14 cellular contexts compared by ENCODE assay signal in genomic region chr5:120848883-120849282, GRCh38.
"Had no signal": no experiment of that assay in that cellular context is flagged by ENCODE, and none has a peak within 500 bp of the region (broad histone marks: within the 10 kb centered on the region; RNA-seq: fewer than 3 reads in every experiment).

No MANE protein-coding gene starts in this region.

- H3K4me1 ChIP-seq: pancreas, thyroid gland had no signal

- H3K27me3 Mint-ChIP-seq: activated naive CD4-positive, alpha-beta T cell treated with anti-CD3 and anti-CD28 coated beads, Interleukin-2, amount 10 ng/mL, durations not matched to agents 7 days and 5 days; activated T-helper 17 cell treated with anti-CD3 and anti-CD28 coated beads, Interleukin-2, amount 50 U/mL, for 72 hours; naive B cell; stimulated activated memory B cell treated with anti-CD40 and anti-IgM and Interleukin-4, amounts not matched to agents 10 μg/mL and 1 μg/mL and 100 μg/mL, for 72 hours had no signal

- H3K36me3 Mint-ChIP-seq: activated naive CD4-positive, alpha-beta T cell treated with anti-CD3 and anti-CD28 coated beads, Interleukin-2, amount 10 ng/mL, durations not matched to agents 7 days and 5 days; naive B cell; stimulated activated memory B cell treated with anti-CD40 and anti-IgM and Interleukin-4, amounts not matched to agents 10 μg/mL and 1 μg/mL and 100 μg/mL, for 72 hours had no signal

- H3K9me3 Mint-ChIP-seq: activated naive CD4-positive, alpha-beta T cell treated with anti-CD3 and anti-CD28 coated beads, Interleukin-2, amount 10 ng/mL, durations not matched to agents 7 days and 5 days had no signal

- H3K4me1 Mint-ChIP-seq: activated naive CD4-positive, alpha-beta T cell treated with anti-CD3 and anti-CD28 coated beads, Interleukin-2, amount 10 ng/mL, durations not matched to agents 7 days and 5 days; activated T-helper 17 cell treated with anti-CD3 and anti-CD28 coated beads, Interleukin-2, amount 50 U/mL, for 72 hours; naive B cell; stimulated activated memory B cell treated with anti-CD40 and anti-IgM and Interleukin-4, amounts not matched to agents 10 μg/mL and 1 μg/mL and 100 μg/mL, for 72 hours had no signal

- ATAC-seq: activated T-helper 17 cell treated with anti-CD3 and anti-CD28 coated beads, Interleukin-2, amount 50 U/mL, for 72 hours; esophagus mucosa; left cardiac atrium; pancreas; stimulated activated memory B cell treated with anti-CD40 and anti-IgM and Interleukin-4, amounts not matched to agents 10 μg/mL and 1 μg/mL and 100 μg/mL, for 72 hours had no signal

- H3K27me3 ChIP-seq: dorsolateral prefrontal cortex, pancreas, thyroid gland had no signal

- DNase-seq: activated CD4-positive, CD25-positive, alpha-beta regulatory T cell treated with anti-CD3 and anti-CD28 coated beads, Interleukin-2, amount 50 U/mL, for 72 hours; activated naive CD4-positive, alpha-beta T cell treated with anti-CD3 and anti-CD28 coated beads, Interleukin-2, amount 10 ng/mL, durations not matched to agents 7 days and 5 days; dorsolateral prefrontal cortex; left cardiac atrium; midbrain; naive B cell; T-helper 1 cell; T1000; thyroid gland had no signal

- H3K9me3 ChIP-seq: pancreas, thyroid gland had no signal

- H3K4me3 ChIP-seq: dorsolateral prefrontal cortex, lung, pancreas, thyroid gland had no signal

- H3K27ac Mint-ChIP-seq: activated naive CD4-positive, alpha-beta T cell treated with anti-CD3 and anti-CD28 coated beads, Interleukin-2, amount 10 ng/mL, durations not matched to agents 7 days and 5 days; activated T-helper 17 cell treated with anti-CD3 and anti-CD28 coated beads, Interleukin-2, amount 50 U/mL, for 72 hours; naive B cell; stimulated activated memory B cell treated with anti-CD40 and anti-IgM and Interleukin-4, amounts not matched to agents 10 μg/mL and 1 μg/mL and 100 μg/mL, for 72 hours had no signal

- H3K27ac ChIP-seq: dorsolateral prefrontal cortex, pancreas, thyroid gland had no signal

- H3K4me3 Mint-ChIP-seq: activated naive CD4-positive, alpha-beta T cell treated with anti-CD3 and anti-CD28 coated beads, Interleukin-2, amount 10 ng/mL, durations not matched to agents 7 days and 5 days; activated T-helper 17 cell treated with anti-CD3 and anti-CD28 coated beads, Interleukin-2, amount 50 U/mL, for 72 hours; naive B cell; stimulated activated memory B cell treated with anti-CD40 and anti-IgM and Interleukin-4, amounts not matched to agents 10 μg/mL and 1 μg/mL and 100 μg/mL, for 72 hours had no signal

- H3K36me3 ChIP-seq: pancreas, thyroid gland had no signal
